ENCODE assay signal across 18 cellular contexts in genomic region chr4:23660865-23661264, GRCh38.
DNase-seq lines count a peak whose midpoint lies in the region; ATAC-seq and TF ChIP-seq lines count a peak whose summit lies in the region.
"Had no signal": no experiment of that assay in that cellular context is flagged by ENCODE, and none has a peak within 500 bp of the region (broad histone marks: within the 10 kb centered on the region; RNA-seq: fewer than 3 reads in every experiment).

No MANE protein-coding gene starts in this region.

- no peaks in the 10 kb centered on the region for H3F3A ChIP-seq in neural progenitor cell (ENCODE audit: low read depth)

- intact Hi-C loops in Panc1 (cut with micrococcal nuclease; ENCODE audit: unreplicated experiment) = no loop called here
- intact Hi-C loops in sciatic nerve (cut with DNase I) = no loop called here

- no peak overlapping the region for H3K4me3 Mint-ChIP-seq in neural progenitor cell
- H3K4me3 Mint-ChIP-seq: CD8-positive, alpha-beta T cell; T-helper 2 cell treated with Interferon-gamma antibody and Interleukin-4, amounts not matched to agents 5 μg/mL and 100 μg/mL, for 36 hours had no signal

- H3K9me3 Mint-ChIP-seq in neural progenitor cell = peaks cover 6% of the 10 kb centered on the region

- H3K9ac ChIP-seq in KMS-11 (no peak overlapping the region), neural progenitor cell (no peak overlapping the region)
- H3K9ac ChIP-seq: BLaER1 had no signal

- no peaks in the 10 kb centered on the region for H3K4me1 ChIP-seq in KMS-11 (ENCODE audit: low read depth, poor library complexity, severe bottlenecking)
- no peaks in the 10 kb centered on the region for H3K4me1 ChIP-seq in Panc1 (ENCODE audit: control insufficient read depth, insufficient read depth, low read length)
- no peaks in the 10 kb centered on the region for H3K4me1 ChIP-seq in neural progenitor cell
- H3K4me1 ChIP-seq: BLaER1, SJSA1 had no signal

- no peak for ATAC-seq in Panc1
- ATAC-seq in sciatic nerve = no peak
- ATAC-seq: CD8-positive, alpha-beta T cell had no signal

- H2AFZ ChIP-seq in KMS-11 (ENCODE audit: low read depth) (no peak overlapping the region), neural progenitor cell (replicated peaks) (no peak overlapping the region)

- H3K79me2 ChIP-seq in KMS-11 (ENCODE audit: insufficient read depth, low read depth) (no peaks in the 10 kb centered on the region), neural progenitor cell (ENCODE audit: low read depth) (no peaks in the 10 kb centered on the region)

- BruUV-seq in Panc1 (replicated peaks; lab: Mats Ljungman, UMichigan) = no TSS peak

- no peaks in the 10 kb centered on the region for H3K27me3 Mint-ChIP-seq in neural progenitor cell (ENCODE audit: insufficient read depth, low read depth)

- H3K36me3 ChIP-seq in KMS-11 (ENCODE audit: insufficient read depth) (no peaks in the 10 kb centered on the region), Panc1 (ENCODE audit: control insufficient read depth, insufficient read depth, low read length) (no peaks in the 10 kb centered on the region), neural progenitor cell (no peaks in the 10 kb centered on the region)
- H3K36me3 ChIP-seq: BLaER1, MG63, SJSA1 had no signal

- no peak overlapping the region for H3K27ac Mint-ChIP-seq in neural progenitor cell
- H3K27ac Mint-ChIP-seq: CD8-positive, alpha-beta T cell; T-helper 2 cell treated with Interferon-gamma antibody and Interleukin-4, amounts not matched to agents 5 μg/mL and 100 μg/mL, for 36 hours had no signal

- H3K4me2 ChIP-seq in KMS-11 (no peak overlapping the region), neural progenitor cell (no peak overlapping the region)
- H3K4me2 ChIP-seq: BLaER1 had no signal

- POLR2A ChIA-PET in Panc1 (lab: Charles Lee) = no interaction called here

- H3K27ac ChIP-seq in KMS-11 = no peak overlapping the region
- H3K27ac ChIP-seq in Panc1 (ENCODE audit: low read length) = no peak overlapping the region
- H3K27ac ChIP-seq in neural progenitor cell = no peak overlapping the region
- H3K27ac ChIP-seq: BLaER1, SJSA1 had no signal

- H4K20me1 ChIP-seq in KMS-11 (ENCODE audit: insufficient read depth) (no peaks in the 10 kb centered on the region), neural progenitor cell (ENCODE audit: low read depth) (no peaks in the 10 kb centered on the region)
- H4K20me1 ChIP-seq: BLaER1 had no signal

- H3K9me3 ChIP-seq in Panc1 (ENCODE audit: control insufficient read depth, insufficient read depth, low read depth, low read length) = no peaks in the 10 kb centered on the region
- H3K9me3 ChIP-seq in neural progenitor cell (ENCODE audit: low read depth) = no peaks in the 10 kb centered on the region
- H3K9me3 ChIP-seq: BLaER1, MG63, SJSA1 had no signal

- no peaks in the 10 kb centered on the region for H3K36me3 Mint-ChIP-seq in neural progenitor cell
- H3K36me3 Mint-ChIP-seq: CD8-positive, alpha-beta T cell had no signal

- TF ChIP-seq CTCF in KMS-11 (conservative IDR thresholded peaks at IDR 0.05; ENCODE audit: low read depth, low read length) (0 out of 2 replicates have a peak, but pooled peaks have one; percentile 20), Panc1 (IDR thresholded peaks at IDR 0.05) (0 out of 2 replicates have a peak, but pooled peaks have one; percentile 5), neural progenitor cell (IDR thresholded peaks at IDR 0.05) (peak; percentile 20)

- peak; percentile 1 for DNase-seq in DMS 273 (lab: John Stamatoyannopoulos, UW; ENCODE audit: unreplicated experiment)
- no peak for DNase-seq in DMS 273 treated with DMSO at 0.1 percent for 48 hours (lab: John Stamatoyannopoulos, UW)
- no peak for DNase-seq in Panc1 (ENCODE audit: low read depth, low spot score)
- DNase-seq in neural progenitor cell (ENCODE audit: low spot score) = no peak
- no peak for DNase-seq in COLO829 (ENCODE audit: low spot score)
- no peak for DNase-seq in iPS-NIHi7 (ENCODE audit: extremely low spot score)
- no peak for DNase-seq in sciatic nerve (ENCODE audit: low spot score)
- DNase-seq: CD8-positive, alpha-beta T cell; GDM1; HCEC 1CT; IMR-90; Kasumi-1; MG63; NCI-H1092 treated with DMSO at 0.1 percent for 48 hours had no signal

- H3K4me1 Mint-ChIP-seq in neural progenitor cell = no peaks in the 10 kb centered on the region

- no peak overlapping the region for H3K4me3 ChIP-seq in KMS-11 (IDR thresholded peaks at IDR 0.05; ENCODE audit: insufficient read depth, low read depth, low read length)
- no peak overlapping the region for H3K4me3 ChIP-seq in Panc1 (ENCODE audit: low read depth in 2 of 2, low read length in 2 of 2)
- no peak overlapping the region for H3K4me3 ChIP-seq in neural progenitor cell
- H3K4me3 ChIP-seq: BLaER1, MG63, SJSA1 had no signal

- in situ Hi-C loops in Panc1 (cut with HindIII; ENCODE audit: low pct_unique_long_range_greater_than_20kb, low sequenced_read_pairs) = no loop called here

- CTCF ChIA-PET in Panc1 (lab: Charles Lee) = no interaction called here

- H3K27me3 ChIP-seq in KMS-11 (ENCODE audit: insufficient read depth, low read depth) (no peaks in the 10 kb centered on the region), Panc1 (ENCODE audit: control insufficient read depth, insufficient read depth, low read length) (no peaks in the 10 kb centered on the region), neural progenitor cell (no peaks in the 10 kb centered on the region)
- H3K27me3 ChIP-seq: BLaER1, MG63, SJSA1 had no signal
